17 cellular contexts compared by ENCODE assay signal in the genomic region with DNA sequence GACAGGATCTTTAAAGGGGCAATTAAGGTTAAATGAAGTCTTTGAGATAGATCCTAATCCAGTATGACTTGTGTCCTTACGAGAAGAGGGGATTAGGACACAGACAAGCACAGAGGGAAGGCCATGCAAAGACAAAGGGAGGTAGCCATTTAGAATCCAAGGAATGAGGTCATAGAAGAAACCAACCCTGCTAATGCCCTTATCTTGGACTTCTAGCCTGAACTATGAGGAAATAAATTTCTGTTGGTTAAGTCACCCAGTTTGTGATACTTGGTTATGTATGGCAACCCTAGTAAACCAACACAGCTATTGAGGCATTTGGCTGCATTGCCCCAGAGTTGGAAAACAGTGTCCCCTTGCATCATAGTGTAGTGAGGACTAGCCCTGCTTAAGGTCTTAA.
A peak's percentile ranks its signal among the peaks of the same experiment; 100 is the strongest.
DNase-seq lines count a peak whose midpoint lies in the region; ATAC-seq and TF ChIP-seq lines count a peak whose summit lies in the region.
"Had no signal": no experiment of that assay in that cellular context is flagged by ENCODE, and none has a peak within 500 bp of the region (broad histone marks: within the 10 kb centered on the region; RNA-seq: fewer than 3 reads in every experiment).

No MANE protein-coding gene starts in this region.

- H3K4me3 ChIP-seq in HCT116 (replicated peaks in 1 of 2; ENCODE audit: low read depth in 1 of 2, low read length in 2 of 2) (no peak overlapping the region), SU-DHL-6 (ENCODE audit: insufficient read depth, low read length, poor library complexity, severe bottlenecking) (no peak overlapping the region), osteoblast (ENCODE audit: insufficient read depth, low read length) (no peak overlapping the region)
- H3K4me3 ChIP-seq: ovary had no signal

- DNase-seq in HCT116 (ENCODE audit: low read depth, low spot score) (no peak), fibroblast of gingiva (ENCODE audit: low read depth) (peak; percentile 17), osteoblast (ENCODE audit: insufficient read length, low spot score, missing footprints) (peak; percentile 75), cerebellar nuclear complex (lab: John Stamatoyannopoulos, UW) (no peak)
- no peak for DNase-seq in effector CD4-positive, alpha-beta T cell
- DNase-seq: activated CD8-positive, alpha-beta memory T cell treated with anti-CD3 and anti-CD28 coated beads for 24 hours; AML-193; aorta; kidney; NCI-H1694 treated with DMSO at 0.1 percent for 48 hours; NCI-H524 treated with DMSO at 0.1 percent for 48 hours; ovary; stimulated activated CD4-positive, alpha-beta T cell treated with anti-CD3 and anti-CD28 coated beads, Interleukin-12 subunit alpha, Interleukin-12 subunit beta, amount 100 ng/mL, for 4 hours; stimulated activated naive CD8-positive, alpha-beta T cell treated with anti-CD3 and anti-CD28 coated beads, Interleukin-15, amount 100 ng/mL, for 72 hours had no signal

- H4K20me1 ChIP-seq in HCT116 (ENCODE audit: insufficient read depth): no peaks in the 10 kb centered on the region
- H4K20me1 ChIP-seq in SU-DHL-6 (ENCODE audit: low read depth, low read length): no peaks in the 10 kb centered on the region
- H4K20me1 ChIP-seq in osteoblast (ENCODE audit: insufficient read depth, low read length): no peaks in the 10 kb centered on the region

- H3K9me3 ChIP-seq in HCT116 (ENCODE audit: control insufficient read depth in 1 of 2, insufficient read depth in 1 of 2, low read depth in 1 of 2, low read length in 2 of 2) (no peaks in the 10 kb centered on the region), SU-DHL-6 (ENCODE audit: insufficient read depth, low read length) (no peaks in the 10 kb centered on the region), osteoblast (ENCODE audit: low read depth, low read length) (no peaks in the 10 kb centered on the region)
- H3K9me3 ChIP-seq: ovary had no signal

- H2AFZ ChIP-seq in HCT116 (ENCODE audit: low read depth, low read length, poor library complexity, severe bottlenecking): no peak overlapping the region
- H2AFZ ChIP-seq in SU-DHL-6 (ENCODE audit: low read depth, low read length, severe bottlenecking): no peak overlapping the region
- no peak overlapping the region for H2AFZ ChIP-seq in osteoblast (ENCODE audit: low read length)

- TF ChIP-seq CTCF in HCT116 (IDR thresholded peaks at IDR 0.05 in 2 of 3, conservative IDR thresholded peaks at IDR 0.05 in 1 of 3; ENCODE audit: borderline replicate concordance in 1 of 3, insufficient read depth in 1 of 3, low read depth in 2 of 3, low read length in 2 of 3) (no peak), SU-DHL-6 (IDR thresholded peaks at IDR 0.05; ENCODE audit: insufficient read depth, low read length, poor library complexity, severe bottlenecking) (no peak), osteoblast (IDR thresholded peaks at IDR 0.05; ENCODE audit: extremely low read depth, low read depth, low read length) (no peak)

- no peak for TF ChIP-seq RAD21 in HCT116 (IDR thresholded peaks at IDR 0.05; ENCODE audit: low read depth)

- H3K27me3 ChIP-seq in HCT116 (ENCODE audit: insufficient read depth, low read length) (no peaks in the 10 kb centered on the region), SU-DHL-6 (ENCODE audit: low read length) (no peaks in the 10 kb centered on the region), osteoblast (ENCODE audit: insufficient read depth, low read length) (no peaks in the 10 kb centered on the region)
- H3K27me3 ChIP-seq: ovary had no signal

- RAD21 ChIA-PET in HCT116 (lab: Charles Lee; ENCODE audit: low non-redundant PET in 1 of 2, low total read pairs in 2 of 2, uncharacterized antibody in 2 of 2, unreplicated experiment in 2 of 2): no interaction called here

- H3K36me3 ChIP-seq in HCT116 (ENCODE audit: control insufficient read depth in 1 of 2, insufficient read depth in 2 of 2, low read length in 2 of 2) (no peaks in the 10 kb centered on the region), SU-DHL-6 (ENCODE audit: low read length) (no peaks in the 10 kb centered on the region; the same call in 1 of the 2 replicates), osteoblast (ENCODE audit: insufficient read depth, low read length) (no peaks in the 10 kb centered on the region)
- H3K36me3 ChIP-seq: ovary had no signal

- CTCF ChIA-PET in HCT116 (lab: Charles Lee): no interaction called here

- H3K79me2 ChIP-seq in HCT116 (ENCODE audit: insufficient read depth, low read length) (no peaks in the 10 kb centered on the region; the same call in 1 of the 2 replicates), SU-DHL-6 (ENCODE audit: insufficient read depth, low read length) (peaks cover 62% of the 10 kb centered on the region), osteoblast (ENCODE audit: insufficient read depth, low read length) (peaks cover 10% of the 10 kb centered on the region)

- intact Hi-C loops in HCT116 (cut with micrococcal nuclease): no loop called here

- peaks cover 35% of the 10 kb centered on the region for H3F3A ChIP-seq in SU-DHL-6 (ENCODE audit: insufficient read depth)

- POLR2A ChIA-PET in HCT116 (lab: Charles Lee): no interaction called here

- H3K27ac ChIP-seq in HCT116 (ENCODE audit: low read depth, low read length) (no peak overlapping the region), SU-DHL-6 (ENCODE audit: low read depth, low read length) (peak overlapping the region; percentile 83), osteoblast (ENCODE audit: low read depth, low read length) (peak overlapping the region; percentile 39)
- H3K27ac ChIP-seq: ovary had no signal

- H3K9ac ChIP-seq in HCT116 (ENCODE audit: low read length) (no peak overlapping the region), SU-DHL-6 (ENCODE audit: low read length) (peak overlapping the region; percentile 13; the same call in 1 of the 2 replicates)

- ATAC-seq in HCT116 (no peak), HG02588 (IDR thresholded peaks at IDR 0.05; ENCODE audit: unreplicated experiment) (no peak), GM18870 (IDR thresholded peaks at IDR 0.05; ENCODE audit: unreplicated experiment) (no peak)
- ATAC-seq: stimulated activated naive CD8-positive, alpha-beta T cell treated with anti-CD3 and anti-CD28 coated beads, Interleukin-15, amount 100 ng/mL, for 72 hours had no signal

- H3K4me2 ChIP-seq in HCT116 (ENCODE audit: low read length) (0 out of 2 replicates have a peak overlapping the region, but pooled peaks have one; percentile 7), SU-DHL-6 (ENCODE audit: low read depth, low read length, poor library complexity, severe bottlenecking) (peak overlapping the region; percentile 55), osteoblast (ENCODE audit: insufficient read depth, low read length) (peak overlapping the region; percentile 9)

- H3K9me2 ChIP-seq in HCT116 (ENCODE audit: insufficient read depth) (no peaks in the 10 kb centered on the region), SU-DHL-6 (replicated peaks; ENCODE audit: insufficient read depth, low read length) (no peaks in the 10 kb centered on the region)

- H3K4me1 ChIP-seq in HCT116 (ENCODE audit: control insufficient read depth in 1 of 2, insufficient read depth in 2 of 2, low read length in 2 of 2) (peaks cover 17 to 41% of the 10 kb centered on the region in 2 experiments), osteoblast (ENCODE audit: insufficient read depth, low read length) (peaks cover 11% of the 10 kb centered on the region)

- TF ChIP-seq POLR2A in HCT116 (IDR thresholded peaks at IDR 0.05; ENCODE audit: borderline replicate concordance, extremely low read depth, insufficient read depth, insufficient read length): no peak

- BruUV-seq in HCT116 (replicated peaks; lab: Mats Ljungman, UMichigan): no TSS peak

TF ChIP-seq in HCT116, 20 proteins besides CTCF, POLR2A, EP300 and RAD21 (continues in another document):
- TF ChIP-seq EZH2 (IDR thresholded peaks at IDR 0.05) (no peak), JUND (IDR thresholded peaks at IDR 0.05) (no peak), POLR2AphosphoS5 (IDR thresholded peaks at IDR 0.05; ENCODE audit: low read depth, low read length) (no peak), CBX3 (IDR thresholded peaks at IDR 0.05; ENCODE audit: low read depth) (no peak)
- TF ChIP-seq, protein P1, sequence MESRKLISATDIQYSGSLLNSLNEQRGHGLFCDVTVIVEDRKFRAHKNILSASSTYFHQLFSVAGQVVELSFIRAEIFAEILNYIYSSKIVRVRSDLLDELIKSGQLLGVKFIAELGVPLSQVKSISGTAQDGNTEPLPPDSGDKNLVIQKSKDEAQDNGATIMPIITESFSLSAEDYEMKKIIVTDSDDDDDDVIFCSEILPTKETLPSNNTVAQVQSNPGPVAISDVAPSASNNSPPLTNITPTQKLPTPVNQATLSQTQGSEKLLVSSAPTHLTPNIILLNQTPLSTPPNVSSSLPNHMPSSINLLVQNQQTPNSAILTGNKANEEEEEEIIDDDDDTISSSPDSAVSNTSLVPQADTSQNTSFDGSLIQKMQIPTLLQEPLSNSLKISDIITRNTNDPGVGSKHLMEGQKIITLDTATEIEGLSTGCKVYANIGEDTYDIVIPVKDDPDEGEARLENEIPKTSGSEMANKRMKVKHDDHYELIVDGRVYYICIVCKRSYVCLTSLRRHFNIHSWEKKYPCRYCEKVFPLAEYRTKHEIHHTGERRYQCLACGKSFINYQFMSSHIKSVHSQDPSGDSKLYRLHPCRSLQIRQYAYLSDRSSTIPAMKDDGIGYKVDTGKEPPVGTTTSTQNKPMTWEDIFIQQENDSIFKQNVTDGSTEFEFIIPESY (IDR thresholded peaks at IDR 0.05; ENCODE audit: extremely low read depth, insufficient replicate concordance, low read length): no peak

Comparison
In these comparisons a context has a peak if more than half of its experiments do, and no peak if none do; other contexts are left out.
1. DNase-seq: peak in fibroblast of gingiva (single experiment) and osteoblast (single experiment); none in HCT116 (single experiment), cerebellar nuclear complex (0 of 2) and effector CD4-positive, alpha-beta T cell (single experiment).
2. Peak in every context shown above with its lines, with median percentiles within 50 percentile points of each other: H3K4me2 ChIP-seq.